Comparison of ENCODE assay signal across 12 cellular contexts in the genomic region with DNA sequence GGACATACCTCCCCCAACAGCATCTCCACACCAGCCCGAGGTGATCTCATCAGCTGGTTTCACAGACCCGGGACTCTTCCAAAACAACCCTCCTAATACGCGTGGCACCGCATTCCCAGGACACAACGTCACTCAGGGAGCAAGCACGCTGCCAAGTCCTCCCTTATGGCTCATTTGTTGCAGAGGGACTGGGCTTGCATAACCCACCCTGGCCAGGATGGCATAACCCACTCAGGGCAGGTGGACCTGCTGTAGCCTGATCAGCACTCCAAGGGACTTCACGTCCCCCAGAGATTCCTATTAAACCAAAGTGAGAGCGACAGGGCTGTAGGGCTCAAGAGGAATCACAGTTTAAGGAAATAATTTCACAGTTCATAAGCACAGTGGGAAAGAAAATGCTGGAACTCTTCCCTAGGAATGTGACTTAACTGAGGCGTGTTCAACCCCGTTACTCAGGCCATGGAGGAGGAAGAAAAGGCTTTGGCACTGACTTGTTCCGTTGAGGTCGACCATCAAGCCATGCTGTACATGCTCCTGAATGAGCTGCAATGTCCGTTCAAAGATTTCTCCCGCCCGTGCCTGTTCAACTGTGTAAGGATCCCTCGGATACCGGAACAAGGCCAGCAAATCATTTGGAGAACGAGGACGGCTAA.
DNase-seq lines count a peak whose midpoint lies in the region; ATAC-seq and FAIRE-seq lines count a peak whose summit lies in the region.
"Had no signal": no experiment of that assay in that cellular context is flagged by ENCODE, and none has a peak within 500 bp of the region (broad histone marks: within the 10 kb centered on the region; RNA-seq: fewer than 3 reads in every experiment).

No MANE protein-coding gene starts in this region.

- H3K4me1 ChIP-seq in mucosa of rectum (ENCODE audit: control insufficient read depth in 2 of 2, insufficient read depth in 2 of 2, low read length in 2 of 2) (peaks cover 3% of the 10 kb centered on the region in 2 donors), aorta (ENCODE audit: control insufficient read depth in 1 of 2, insufficient read depth in 2 of 2, low read length in 2 of 2) (peaks cover 4 to 7% of the 10 kb centered on the region in 2 donors)

- H3K9me3 ChIP-seq in mucosa of rectum (ENCODE audit: control insufficient read depth in 2 of 2, low read length in 2 of 2) (no peaks in the 10 kb centered on the region), aorta (ENCODE audit: control insufficient read depth, low read length) (no peaks in the 10 kb centered on the region)

- ATAC-seq in esophagus mucosa: peak; percentile 26
- ATAC-seq in aorta (ENCODE audit: low FRiP score): peak; percentile 84
- ATAC-seq in HG03565 (IDR thresholded peaks at IDR 0.05; ENCODE audit: unreplicated experiment): no peak

- DNase-seq in activated CD8-positive, alpha-beta memory T cell treated with anti-CD3 and anti-CD28 coated beads for 24 hours: peak; percentile 30
- DNase-seq in activated CD8-positive, alpha-beta memory T cell treated with anti-CD3 and anti-CD28 coated beads, Interleukin-2, amount 50 U/mL, for 48 hours: no peak
- peak; percentile 91 to 96 for DNase-seq in aorta
- no peak for DNase-seq in NCI-H146 treated with DMSO at 0.1 percent for 48 hours (lab: John Stamatoyannopoulos, UW; ENCODE audit: unreplicated experiment)
- DNase-seq in GM19239 (ENCODE audit: insufficient read length, low spot score): no peak
- DNase-seq: NCI-H526 had no signal

- intact Hi-C loops in aorta (cut with DNase I): loop anchor here (5.0 kb wide), 3 partner anchors 79 to 961 kb away; no protein-coding TSS in a partner anchor

- H3K27ac ChIP-seq in mucosa of rectum (ENCODE audit: low read depth in 2 of 2, low read length in 2 of 2) (peak overlapping the region; percentile 32 to 47), aorta (ENCODE audit: low read depth in 1 of 2, low read length in 2 of 2) (peak overlapping the region; percentile 71 to 98)
- H3K27ac ChIP-seq: 22Rv1, hepatocyte, HL-60 had no signal

- WGBS in aorta, 2 donors: 4 to 6% methylated on average over 20 of the region's 20 CpGs

- H3K27me3 ChIP-seq in mucosa of rectum (ENCODE audit: control insufficient read depth in 2 of 2, insufficient read depth in 2 of 2, low read length in 2 of 2) (no peaks in the 10 kb centered on the region), aorta (ENCODE audit: control insufficient read depth in 1 of 2, insufficient read depth in 2 of 2, low read length in 1 of 2) (no peaks in the 10 kb centered on the region)
- H3K27me3 ChIP-seq: hepatocyte had no signal

- no peak for FAIRE-seq in GM19239 (lab: Jason Lieb, UNC)

- H3K9ac ChIP-seq in mucosa of rectum (ENCODE audit: low read depth in 1 of 2, low read length in 2 of 2): no peak overlapping the region

- H3K4me3 ChIP-seq in mucosa of rectum (ENCODE audit: low read length in 2 of 2) (no peak overlapping the region), aorta (ENCODE audit: low read length in 2 of 2) (no peak overlapping the region)
- H3K4me3 ChIP-seq: hepatocyte had no signal

- H3K36me3 ChIP-seq in mucosa of rectum (ENCODE audit: control insufficient read depth in 2 of 2, insufficient read depth in 2 of 2, low read length in 2 of 2) (peaks cover 4 to 5% of the 10 kb centered on the region in 2 donors), aorta (ENCODE audit: control insufficient read depth in 1 of 2, insufficient read depth in 2 of 2, low read length in 1 of 2) (peaks cover 0 to 9% of the 10 kb centered on the region in 2 donors)

Comparison
In these comparisons a context has a peak if more than half of its experiments do, and no peak if none do; other contexts are left out.
1. DNase-seq: peak in activated CD8-positive, alpha-beta memory T cell treated with anti-CD3 and anti-CD28 coated beads for 24 hours (single experiment) and aorta (2 of 2); none in activated CD8-positive, alpha-beta memory T cell treated with anti-CD3 and anti-CD28 coated beads, Interleukin-2, amount 50 U/mL, for 48 hours (single experiment), NCI-H146 treated with DMSO at 0.1 percent for 48 hours (single experiment) and GM19239 (single experiment).